In genomic region chr1:54069792-54070548, GRCh38 we compare ENCODE assay signal across 8 cellular contexts. TPM values are rescaled to one million over a fixed set of nuclear protein-coding genes. Genes with fewer than 3 reads are reported as not detected.
A peak's percentile ranks its signal among the peaks of the same experiment; 100 is the strongest.
DNase-seq lines count a peak whose midpoint lies in the region; ATAC-seq and TF ChIP-seq lines count a peak whose summit lies in the region.

No MANE protein-coding gene starts in this region.

- H3K9me3 Mint-ChIP-seq in CD14-positive monocyte (no peaks in the 10 kb centered on the region), endodermal cell (peaks cover 5% of the 10 kb centered on the region)

- intact Hi-C loops in CD14-positive monocyte (cut with micrococcal nuclease), result loop anchor here in 1 of 2 donors (5.0 kb wide), 1 partner anchor 417 kb away; no protein-coding TSS in a partner anchor
- intact Hi-C loops in mucosa of descending colon (cut with DNase I, micrococcal nuclease), result no loop called here

- no peak overlapping the region for H3K4me2 ChIP-seq in Loucy (ENCODE audit: low read depth, low read length, poor library complexity, severe bottlenecking)

- peak overlapping the region in 2 of 7 donors; percentile 5 to 17 for H3K27ac Mint-ChIP-seq in CD14-positive monocyte
- H3K27ac Mint-ChIP-seq in endodermal cell, result peak overlapping the region; percentile 34

- no peaks in the 10 kb centered on the region for H3K27me3 ChIP-seq in Loucy (ENCODE audit: insufficient read depth, low read length, poor library complexity, severe bottlenecking)
- H3K27me3 ChIP-seq in endodermal cell (ENCODE audit: control insufficient read depth, insufficient read depth, low read length, poor library complexity, severe bottlenecking), result no peaks in the 10 kb centered on the region

- H3K9me2 ChIP-seq in Loucy (replicated peaks; ENCODE audit: low read depth, low read length), result no peaks in the 10 kb centered on the region

- H3K36me3 Mint-ChIP-seq in CD14-positive monocyte (peaks cover 24 to 54% of the 10 kb centered on the region in 2 donors), endodermal cell (ENCODE audit: low read depth) (peaks cover 12% of the 10 kb centered on the region)

- WGBS in endodermal cell (ENCODE audit: insufficient coverage in 1 of 2, insufficient read length in 1 of 2), 2 experiments, result 74 to 94% methylated on average over 2 to 3 of the region's 3 CpGs

- H3K9me3 ChIP-seq in Loucy (ENCODE audit: insufficient read depth, low read depth, low read length) (no peaks in the 10 kb centered on the region; the same call in 1 of the 2 replicates), endodermal cell (ENCODE audit: control insufficient read depth, low read length) (peaks cover 11% of the 10 kb centered on the region), mucosa of descending colon (no peaks in the 10 kb centered on the region)

- H3K4me1 ChIP-seq in Loucy (ENCODE audit: insufficient read depth, low read length, poor library complexity, severe bottlenecking) (no peaks in the 10 kb centered on the region), endodermal cell (ENCODE audit: control insufficient read depth, insufficient read depth, low read length) (no peaks in the 10 kb centered on the region), mucosa of descending colon (ENCODE audit: low read depth) (peaks cover 8% of the 10 kb centered on the region)

- ATAC-seq in GM18907 (IDR thresholded peaks at IDR 0.05; ENCODE audit: unreplicated experiment), result peak; percentile 65
- ATAC-seq in mucosa of descending colon, result peak; percentile 92
- ATAC-seq in GM19463 (IDR thresholded peaks at IDR 0.05; ENCODE audit: unreplicated experiment), result no peak
- ATAC-seq in GM18505 (IDR thresholded peaks at IDR 0.05; ENCODE audit: unreplicated experiment), result no peak

- H3K36me3 ChIP-seq in Loucy (ENCODE audit: insufficient read depth, low read length) (peaks cover 3% of the 10 kb centered on the region; the same call in 1 of the 2 replicates), endodermal cell (ENCODE audit: control insufficient read depth, insufficient read depth, low read length) (peaks cover 8% of the 10 kb centered on the region), mucosa of descending colon (ENCODE audit: low read depth) (no peaks in the 10 kb centered on the region)

- peak overlapping the region; percentile 47 for H3K27ac ChIP-seq in endodermal cell (ENCODE audit: low read depth, low read length)

- H3K4me1 Mint-ChIP-seq in CD14-positive monocyte (no peaks in the 10 kb centered on the region), endodermal cell (no peaks in the 10 kb centered on the region)

- H3F3A ChIP-seq in Loucy (ENCODE audit: low read depth), result no peaks in the 10 kb centered on the region

- H3K79me2 ChIP-seq in Loucy (ENCODE audit: insufficient read depth, low read length), result no peaks in the 10 kb centered on the region

- no peak for TF ChIP-seq POLR2A in GM18505 (IDR thresholded peaks at IDR 0.05; ENCODE audit: borderline replicate concordance, extremely low read depth, insufficient read depth, insufficient read length)

- no peak overlapping the region for H3K9ac ChIP-seq in Loucy (ENCODE audit: low read depth, low read length, poor library complexity, severe bottlenecking)
- no peak overlapping the region for H3K9ac ChIP-seq in endodermal cell (ENCODE audit: extremely low read depth, low read length, poor library complexity, severe bottlenecking)

- H3K4me3 Mint-ChIP-seq in CD14-positive monocyte (no peak overlapping the region), endodermal cell (no peak overlapping the region)

- TF ChIP-seq CTCF in CD14-positive monocyte (IDR thresholded peaks at IDR 0.05), result peak; percentile 87
- TF ChIP-seq CTCF in Loucy (conservative IDR thresholded peaks at IDR 0.05; ENCODE audit: low read length), result peak; percentile 100
- TF ChIP-seq CTCF in endodermal cell (conservative IDR thresholded peaks at IDR 0.05), result peak; percentile 82
- peak; percentile 29 for TF ChIP-seq CTCF in mucosa of descending colon (IDR thresholded peaks at IDR 0.05)

- no peak overlapping the region for H2AFZ ChIP-seq in Loucy (ENCODE audit: low read length)

- H3K27me3 Mint-ChIP-seq in CD14-positive monocyte (ENCODE audit: low read depth in 3 of 3) (no peaks in the 10 kb centered on the region), endodermal cell (ENCODE audit: insufficient read depth) (no peaks in the 10 kb centered on the region)

- DNase-seq in CD14-positive monocyte (ENCODE audit: low spot score) (no peak), RPMI7951 (ENCODE audit: low read depth) (peak; percentile 58), endodermal cell (peak; percentile 50), mucosa of descending colon (no peak)

- no peaks in the 10 kb centered on the region for H4K20me1 ChIP-seq in Loucy (ENCODE audit: insufficient read depth, low read length, poor library complexity, severe bottlenecking)

- H3K4me3 ChIP-seq in Loucy (ENCODE audit: low read length, poor library complexity, severe bottlenecking), result no peak overlapping the region
- H3K4me3 ChIP-seq in endodermal cell (ENCODE audit: low read length), result no peak overlapping the region
- no peak overlapping the region for H3K4me3 ChIP-seq in mucosa of descending colon

RNA-seq across cellular contexts. Expression of gene TCEANC2, which starts 16.6 kb away (rescaled TPM):
- polyA plus RNA-seq in CD14-positive monocyte, result 1 to 10 TPM; 3.0 to 3.8 TPM
- total RNA-seq in RPMI7951 (2014; rRNA removed; shearing (Covaris generic)), result 3.1 and 4.2 TPM in 2 replicates
- 1 to 10 TPM; 5.9 to 6.6 TPM for total RNA-seq in endodermal cell
- 5.4 TPM for polyA plus RNA-seq in endodermal cell (2013, experiment 1 of 2)
- polyA plus RNA-seq in endodermal cell (2013, experiment 2 of 2), result 5.3 TPM
- 1 to 10 TPM; 4.5 to 8.6 (median 6.0) TPM for total RNA-seq in mucosa of descending colon

RNA-seq across cellular contexts. Expression of gene TMEM59, which starts 17.0 kb away (rescaled TPM):
- polyA plus RNA-seq in CD14-positive monocyte, result 100 to 1,000 TPM; 831 to 925 TPM
- total RNA-seq in RPMI7951 (2014; rRNA removed; shearing (Covaris generic)), result 394 and 422 TPM in 2 replicates
- total RNA-seq in endodermal cell (100 to 1,000 TPM in 1 of 2 donors, 10 to 100 TPM in 1; 99.6 to 112 TPM), mucosa of descending colon (1,000 to 10,000 TPM in 1 of 3 donors, 100 to 1,000 TPM in 2; 557 to 1,169 (median 749) TPM)
- polyA plus RNA-seq in endodermal cell (2013, experiment 1 of 2), result 157 TPM
- polyA plus RNA-seq in endodermal cell (2013, experiment 2 of 2), result 139 TPM

RNA-seq across cellular contexts. Expression of gene LDLRAD1, which starts 52.0 kb away (rescaled TPM):
- not detected for polyA plus RNA-seq in CD14-positive monocyte
- not detected in 2 replicates for total RNA-seq in RPMI7951 (2014; rRNA removed; shearing (Covaris generic))
- not detected for total RNA-seq in endodermal cell
- polyA plus RNA-seq in endodermal cell (2013, experiment 1 of 2), result not detected
- polyA plus RNA-seq in endodermal cell (2013, experiment 2 of 2), result not detected
- total RNA-seq in mucosa of descending colon, result under 1 TPM in 1 of 3 donors, not detected in 2; 0.39 TPM

Comparison
In these comparisons a context has a peak if more than half of its experiments do, and no peak if none do; other contexts are left out.
1. DNase-seq: peak in RPMI7951 (single experiment) and endodermal cell (single experiment); none in CD14-positive monocyte (single experiment) and mucosa of descending colon (0 of 3).
2. CTCF ChIP-seq: peak in every context shown above with its lines; median percentile 100 in Loucy; 87 in CD14-positive monocyte; 82 in endodermal cell; 29 in mucosa of descending colon.
3. ATAC-seq: peak in GM18907 (single experiment) and mucosa of descending colon (single experiment); none in GM19463 (single experiment) and GM18505 (single experiment).